Comparison of ENCODE assay signal across 35 cellular contexts in genomic region chr5:57761513-57761912, GRCh38.
"Had no signal": no experiment of that assay in that cellular context is flagged by ENCODE, and none has a peak within 500 bp of the region (broad histone marks: within the 10 kb centered on the region; RNA-seq: fewer than 3 reads in every experiment).

No MANE protein-coding gene starts in this region.

- DNase-seq: activated CD4-positive, alpha-beta memory T cell treated with anti-CD3 and anti-CD28 coated beads for 36 hours; activated CD4-positive, alpha-beta T cell treated with anti-CD3 and anti-CD28 coated beads for 4 hours; activated CD4-positive, alpha-beta T cell treated with anti-CD3 and anti-CD28 coated beads, Interleukin-2, amount 50 U/mL, for 1 hour; activated CD8-positive, alpha-beta memory T cell treated with anti-CD3 and anti-CD28 coated beads, Interleukin-2, amount 50 U/mL, for 4 hours; activated effector memory CD4-positive, alpha-beta T cell treated with Interleukin-2 at 50 U/mL for 16 hours; activated naive CD4-positive, alpha-beta T cell; activated naive CD4-positive, alpha-beta T cell treated with anti-CD3 and anti-CD28 coated beads, Interleukin-2, amount 50 U/mL, for 16 hours; activated naive CD8-positive, alpha-beta T cell treated with anti-CD3 and anti-CD28 coated beads for 36 hours; activated T-cell treated with anti-CD3 and anti-CD28 coated beads for 4 hours; activated T-cell treated with anti-CD3 and anti-CD28 coated beads, Interleukin-2, amount 50 U/mL, for 4 hours; amniotic stem cell; brain microvascular endothelial cell; central memory CD4-positive, alpha-beta T cell; IMR-90; Karpas-422; KBM-7; NCI-H1105; NCI-H1417 treated with DMSO at 0.1 percent for 48 hours; NCI-H187 treated with DMSO at 0.1 percent for 48 hours; NCI-H2081; NCI-H2171 treated with DMSO at 0.1 percent for 48 hours; NCI-H2227 treated with DMSO at 0.1 percent for 48 hours; NCI-H446; NCI-H510A treated with DMSO at 0.1 percent for 48 hours; NCI-H526 treated with DMSO at 0.1 percent for 48 hours; PC-9; SHP77; SK-N-SH had no signal

- H3K36me3 ChIP-seq: brain microvascular endothelial cell, SJSA1 had no signal

- H2AFZ ChIP-seq: PC-9 had no signal

- H3K4me3 Mint-ChIP-seq: activated CD4-positive, alpha-beta memory T cell treated with anti-CD3 and anti-CD28 coated beads for 36 hours; activated naive CD8-positive, alpha-beta T cell treated with anti-CD3 and anti-CD28 coated beads for 36 hours; activated T-cell treated with anti-CD3 and anti-CD28 coated beads, Interleukin-2, amount 50 U/mL, for 4 hours; activated T-helper 1 cell treated with anti-CD3 and anti-CD28 coated beads, Interleukin-12 subunit alpha, Interleukin-12 subunit beta, Interleukin-2, Interleukin-4 antibody, amounts not matched to agents 30 ng/mL and 10 ng/mL and 1 ng/mL, durations not matched to agents 14 hours and 24 hours and 36 hours; T-helper 1 cell treated with Interleukin-12 subunit alpha and Interleukin-12 subunit beta and Interleukin-4 antibody, amounts not matched to agents 30 μg/mL and 1 μg/mL, for 36 hours; T-helper 2 cell treated with Interferon-gamma antibody and Interleukin-4, amounts not matched to agents 5 μg/mL and 100 μg/mL, for 36 hours had no signal

- H3K4me1 Mint-ChIP-seq: activated naive CD8-positive, alpha-beta T cell treated with anti-CD3 and anti-CD28 coated beads for 36 hours had no signal

- H3K4me2 ChIP-seq: PC-9, SK-N-SH had no signal

- H3K9ac ChIP-seq: SK-N-SH had no signal

- H3K27ac Mint-ChIP-seq: activated CD4-positive, alpha-beta memory T cell treated with anti-CD3 and anti-CD28 coated beads for 36 hours; activated naive CD8-positive, alpha-beta T cell treated with anti-CD3 and anti-CD28 coated beads for 36 hours; activated T-helper 1 cell treated with anti-CD3 and anti-CD28 coated beads, Interleukin-12 subunit alpha, Interleukin-12 subunit beta, Interleukin-2, Interleukin-4 antibody, amounts not matched to agents 30 ng/mL and 10 ng/mL and 1 ng/mL, durations not matched to agents 14 hours and 24 hours and 36 hours; T-helper 1 cell treated with Interleukin-12 subunit alpha and Interleukin-12 subunit beta and Interleukin-4 antibody, amounts not matched to agents 30 μg/mL and 1 μg/mL, for 36 hours; T-helper 2 cell treated with Interferon-gamma antibody and Interleukin-4, amounts not matched to agents 5 μg/mL and 100 μg/mL, for 36 hours had no signal

- H3K27me3 Mint-ChIP-seq: activated naive CD8-positive, alpha-beta T cell treated with anti-CD3 and anti-CD28 coated beads for 36 hours had no signal

- FAIRE-seq: RCC 7860, TTC549 had no signal

- H3K4me1 ChIP-seq: SJSA1 had no signal

- H3K36me3 Mint-ChIP-seq: activated CD4-positive, alpha-beta memory T cell treated with anti-CD3 and anti-CD28 coated beads for 36 hours; activated naive CD8-positive, alpha-beta T cell treated with anti-CD3 and anti-CD28 coated beads for 36 hours had no signal

- H3K27me3 ChIP-seq: brain microvascular endothelial cell, SJSA1 had no signal

- H3K9me3 Mint-ChIP-seq: activated CD4-positive, alpha-beta memory T cell treated with anti-CD3 and anti-CD28 coated beads for 36 hours; activated naive CD8-positive, alpha-beta T cell treated with anti-CD3 and anti-CD28 coated beads for 36 hours; activated T-cell treated with anti-CD3 and anti-CD28 coated beads, Interleukin-2, amount 50 U/mL, for 4 hours; activated T-helper 1 cell treated with anti-CD3 and anti-CD28 coated beads, Interleukin-12 subunit alpha, Interleukin-12 subunit beta, Interleukin-2, Interleukin-4 antibody, amounts not matched to agents 30 ng/mL and 10 ng/mL and 1 ng/mL, durations not matched to agents 14 hours and 24 hours and 36 hours; T-helper 1 cell treated with Interleukin-12 subunit alpha and Interleukin-12 subunit beta and Interleukin-4 antibody, amounts not matched to agents 30 μg/mL and 1 μg/mL, for 36 hours; T-helper 2 cell treated with Interferon-gamma antibody and Interleukin-4, amounts not matched to agents 5 μg/mL and 100 μg/mL, for 36 hours had no signal

- ATAC-seq: activated CD4-positive, CD25-positive, alpha-beta regulatory T cell treated with anti-CD3 and anti-CD28 coated beads, Interleukin-2, amount 50 U/mL, for 24 hours; activated T-cell treated with anti-CD3 and anti-CD28 coated beads, Interleukin-2, amount 50 U/mL, for 4 hours had no signal

- H3K27ac ChIP-seq: brain microvascular endothelial cell, PC-9, SJSA1 had no signal

- H3K4me3 ChIP-seq: PC-9, SJSA1 had no signal

- H3K9me3 ChIP-seq: SJSA1, SK-N-SH had no signal
